Comparison of ENCODE assay signal across 1 cellular context in genomic region chr20:47224300-47224791, GRCh38.
A peak's percentile ranks its signal among the peaks of the same experiment; 100 is the strongest.
TF ChIP-seq lines count a peak whose summit lies in the region.

No MANE protein-coding gene starts in this region.

TF ChIP-seq in HepG2, 621 proteins besides CTCF, POLR2A, EP300 and RAD21 (continued from another document and continues in another):
- TF ChIP-seq ZNF768 (CRISPR knock-in tag; IDR thresholded peaks at IDR 0.05) (peak; percentile 57), KLF9 (CRISPR knock-in tag; IDR thresholded peaks at IDR 0.05; ENCODE audit: low read depth) (no peak), SNAI1 (CRISPR knock-in tag; IDR thresholded peaks at IDR 0.05; ENCODE audit: borderline replicate concordance) (no peak), TSC22D2 (CRISPR knock-in tag; IDR thresholded peaks at IDR 0.05; ENCODE audit: borderline replicate concordance) (no peak), FOXJ3 (CRISPR knock-in tag; IDR thresholded peaks at IDR 0.05; ENCODE audit: borderline replicate concordance) (no peak), SKIL (CRISPR knock-in tag; IDR thresholded peaks at IDR 0.05; ENCODE audit: borderline replicate concordance) (0 out of 2 replicates have a peak, but pooled peaks have one; percentile 14), TFDP2 (CRISPR knock-in tag; IDR thresholded peaks at IDR 0.05) (no peak), MATR3 (CRISPR knock-in tag; IDR thresholded peaks at IDR 0.05) (no peak), SRSF1 (optimal IDR thresholded peaks at IDR 0.05; ENCODE audit: low read depth, low read length) (no peak), ZNF350 (CRISPR knock-in tag; IDR thresholded peaks at IDR 0.05; ENCODE audit: borderline replicate concordance, low read depth) (no peak; the same call in 1 of the 2 replicates), ZNF496 (CRISPR knock-in tag; IDR thresholded peaks at IDR 0.05; ENCODE audit: insufficient replicate concordance) (no peak), U2AF2 (IDR thresholded peaks at IDR 0.05; ENCODE audit: low read depth, low read length) (no peak), JARID2 (CRISPR knock-in tag; IDR thresholded peaks at IDR 0.05; ENCODE audit: insufficient replicate concordance) (no peak), KLF6 (CRISPR knock-in tag; IDR thresholded peaks at IDR 0.05) (no peak), FOXA1 (IDR thresholded peaks at IDR 0.05) (no peak), FOXA1 (CRISPR knock-in tag; IDR thresholded peaks at IDR 0.05) (no peak), ZNF251 (CRISPR knock-in tag; IDR thresholded peaks at IDR 0.05) (no peak), NFAT5 (CRISPR knock-in tag; IDR thresholded peaks at IDR 0.05) (no peak), ZNF552 (CRISPR knock-in tag; IDR thresholded peaks at IDR 0.05; ENCODE audit: borderline replicate concordance) (no peak), BHLHE40 (IDR thresholded peaks at IDR 0.05; ENCODE audit: low read length) (no peak), SALL1 (CRISPR knock-in tag; IDR thresholded peaks at IDR 0.05) (0 out of 2 replicates have a peak, but pooled peaks have one; percentile 34), ZNF441 (CRISPR knock-in tag; IDR thresholded peaks at IDR 0.05; ENCODE audit: borderline replicate concordance) (no peak), SKI (IDR thresholded peaks at IDR 0.05; ENCODE audit: partially characterized antibody) (no peak), NFIB (CRISPR knock-in tag; IDR thresholded peaks at IDR 0.05; ENCODE audit: borderline replicate concordance) (peak; percentile 11; the same call in 1 of the 2 replicates), NR3C1 (CRISPR knock-in tag; IDR thresholded peaks at IDR 0.05) (no peak), ZSCAN30 (CRISPR knock-in tag; IDR thresholded peaks at IDR 0.05) (no peak), MIXL1 (CRISPR knock-in tag; IDR thresholded peaks at IDR 0.05) (no peak), SP2 (CRISPR knock-in tag; IDR thresholded peaks at IDR 0.05) (no peak), ZNF569 (CRISPR knock-in tag; IDR thresholded peaks at IDR 0.05; ENCODE audit: borderline replicate concordance) (no peak), NRL (CRISPR knock-in tag; IDR thresholded peaks at IDR 0.05; ENCODE audit: borderline replicate concordance) (no peak; the same call in 1 of the 2 replicates), AGO1 (IDR thresholded peaks at IDR 0.05; ENCODE audit: low read depth, low read length, poor library complexity, severe bottlenecking) (no peak), RXRA (CRISPR knock-in tag; IDR thresholded peaks at IDR 0.05) (peak; percentile 31; the same call in 1 of the 2 replicates), SALL2 (CRISPR knock-in tag; IDR thresholded peaks at IDR 0.05) (no peak)
- TF ChIP-seq, protein P1, sequence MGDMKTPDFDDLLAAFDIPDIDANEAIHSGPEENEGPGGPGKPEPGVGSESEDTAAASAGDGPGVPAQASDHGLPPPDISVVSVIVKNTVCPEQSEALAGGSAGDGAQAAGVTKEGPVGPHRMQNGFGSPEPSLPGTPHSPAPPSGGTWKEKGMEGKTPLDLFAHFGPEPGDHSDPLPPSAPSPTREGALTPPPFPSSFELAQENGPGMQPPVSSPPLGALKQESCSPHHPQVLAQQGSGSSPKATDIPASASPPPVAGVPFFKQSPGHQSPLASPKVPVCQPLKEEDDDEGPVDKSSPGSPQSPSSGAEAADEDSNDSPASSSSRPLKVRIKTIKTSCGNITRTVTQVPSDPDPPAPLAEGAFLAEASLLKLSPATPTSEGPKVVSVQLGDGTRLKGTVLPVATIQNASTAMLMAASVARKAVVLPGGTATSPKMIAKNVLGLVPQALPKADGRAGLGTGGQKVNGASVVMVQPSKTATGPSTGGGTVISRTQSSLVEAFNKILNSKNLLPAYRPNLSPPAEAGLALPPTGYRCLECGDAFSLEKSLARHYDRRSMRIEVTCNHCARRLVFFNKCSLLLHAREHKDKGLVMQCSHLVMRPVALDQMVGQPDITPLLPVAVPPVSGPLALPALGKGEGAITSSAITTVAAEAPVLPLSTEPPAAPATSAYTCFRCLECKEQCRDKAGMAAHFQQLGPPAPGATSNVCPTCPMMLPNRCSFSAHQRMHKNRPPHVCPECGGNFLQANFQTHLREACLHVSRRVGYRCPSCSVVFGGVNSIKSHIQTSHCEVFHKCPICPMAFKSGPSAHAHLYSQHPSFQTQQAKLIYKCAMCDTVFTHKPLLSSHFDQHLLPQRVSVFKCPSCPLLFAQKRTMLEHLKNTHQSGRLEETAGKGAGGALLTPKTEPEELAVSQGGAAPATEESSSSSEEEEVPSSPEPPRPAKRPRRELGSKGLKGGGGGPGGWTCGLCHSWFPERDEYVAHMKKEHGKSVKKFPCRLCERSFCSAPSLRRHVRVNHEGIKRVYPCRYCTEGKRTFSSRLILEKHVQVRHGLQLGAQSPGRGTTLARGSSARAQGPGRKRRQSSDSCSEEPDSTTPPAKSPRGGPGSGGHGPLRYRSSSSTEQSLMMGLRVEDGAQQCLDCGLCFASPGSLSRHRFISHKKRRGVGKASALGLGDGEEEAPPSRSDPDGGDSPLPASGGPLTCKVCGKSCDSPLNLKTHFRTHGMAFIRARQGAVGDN (CRISPR knock-in tag; IDR thresholded peaks at IDR 0.05), result peak; percentile 60
- TF ChIP-seq, protein P2, sequence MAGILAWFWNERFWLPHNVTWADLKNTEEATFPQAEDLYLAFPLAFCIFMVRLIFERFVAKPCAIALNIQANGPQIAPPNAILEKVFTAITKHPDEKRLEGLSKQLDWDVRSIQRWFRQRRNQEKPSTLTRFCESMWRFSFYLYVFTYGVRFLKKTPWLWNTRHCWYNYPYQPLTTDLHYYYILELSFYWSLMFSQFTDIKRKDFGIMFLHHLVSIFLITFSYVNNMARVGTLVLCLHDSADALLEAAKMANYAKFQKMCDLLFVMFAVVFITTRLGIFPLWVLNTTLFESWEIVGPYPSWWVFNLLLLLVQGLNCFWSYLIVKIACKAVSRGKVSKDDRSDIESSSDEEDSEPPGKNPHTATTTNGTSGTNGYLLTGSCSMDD (CRISPR knock-in tag; IDR thresholded peaks at IDR 0.05), result 0 out of 2 replicates have a peak, but pooled peaks have one; percentile 3
- TF ChIP-seq, protein P3, sequence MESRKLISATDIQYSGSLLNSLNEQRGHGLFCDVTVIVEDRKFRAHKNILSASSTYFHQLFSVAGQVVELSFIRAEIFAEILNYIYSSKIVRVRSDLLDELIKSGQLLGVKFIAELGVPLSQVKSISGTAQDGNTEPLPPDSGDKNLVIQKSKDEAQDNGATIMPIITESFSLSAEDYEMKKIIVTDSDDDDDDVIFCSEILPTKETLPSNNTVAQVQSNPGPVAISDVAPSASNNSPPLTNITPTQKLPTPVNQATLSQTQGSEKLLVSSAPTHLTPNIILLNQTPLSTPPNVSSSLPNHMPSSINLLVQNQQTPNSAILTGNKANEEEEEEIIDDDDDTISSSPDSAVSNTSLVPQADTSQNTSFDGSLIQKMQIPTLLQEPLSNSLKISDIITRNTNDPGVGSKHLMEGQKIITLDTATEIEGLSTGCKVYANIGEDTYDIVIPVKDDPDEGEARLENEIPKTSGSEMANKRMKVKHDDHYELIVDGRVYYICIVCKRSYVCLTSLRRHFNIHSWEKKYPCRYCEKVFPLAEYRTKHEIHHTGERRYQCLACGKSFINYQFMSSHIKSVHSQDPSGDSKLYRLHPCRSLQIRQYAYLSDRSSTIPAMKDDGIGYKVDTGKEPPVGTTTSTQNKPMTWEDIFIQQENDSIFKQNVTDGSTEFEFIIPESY (CRISPR knock-in tag; IDR thresholded peaks at IDR 0.05), result peak; percentile 21; the same call in 1 of the 2 replicates
- TF ChIP-seq, protein P4, sequence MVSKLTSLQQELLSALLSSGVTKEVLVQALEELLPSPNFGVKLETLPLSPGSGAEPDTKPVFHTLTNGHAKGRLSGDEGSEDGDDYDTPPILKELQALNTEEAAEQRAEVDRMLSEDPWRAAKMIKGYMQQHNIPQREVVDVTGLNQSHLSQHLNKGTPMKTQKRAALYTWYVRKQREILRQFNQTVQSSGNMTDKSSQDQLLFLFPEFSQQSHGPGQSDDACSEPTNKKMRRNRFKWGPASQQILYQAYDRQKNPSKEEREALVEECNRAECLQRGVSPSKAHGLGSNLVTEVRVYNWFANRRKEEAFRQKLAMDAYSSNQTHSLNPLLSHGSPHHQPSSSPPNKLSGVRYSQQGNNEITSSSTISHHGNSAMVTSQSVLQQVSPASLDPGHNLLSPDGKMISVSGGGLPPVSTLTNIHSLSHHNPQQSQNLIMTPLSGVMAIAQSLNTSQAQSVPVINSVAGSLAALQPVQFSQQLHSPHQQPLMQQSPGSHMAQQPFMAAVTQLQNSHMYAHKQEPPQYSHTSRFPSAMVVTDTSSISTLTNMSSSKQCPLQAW (CRISPR knock-in tag; IDR thresholded peaks at IDR 0.05), result no peak
